Comparison of ENCODE assay signal across 11 cellular contexts in the genomic region with DNA sequence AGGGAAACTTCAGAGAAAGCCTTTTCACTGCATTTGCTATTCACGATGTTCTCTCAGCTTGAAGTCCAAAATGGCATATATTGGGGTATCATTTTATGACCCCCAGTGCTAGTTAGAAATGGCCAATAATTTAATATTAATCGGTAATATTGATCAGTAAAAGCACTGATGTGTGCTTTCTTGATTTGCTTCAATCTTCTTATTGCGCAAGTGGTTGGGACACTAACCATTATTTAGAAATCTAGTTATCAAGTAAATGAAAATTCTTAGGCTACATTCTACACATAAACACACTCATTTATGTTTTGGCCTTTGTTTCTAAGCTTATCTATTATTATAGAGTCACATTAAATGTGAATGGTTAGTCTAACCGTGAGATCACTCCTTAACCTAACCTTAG. TPM values are rescaled to one million over a fixed set of nuclear protein-coding genes. Genes with fewer than 3 reads are reported as not detected.
"Had no signal": no experiment of that assay in that cellular context is flagged by ENCODE, and none has a peak within 500 bp of the region (broad histone marks: within the 10 kb centered on the region; RNA-seq: fewer than 3 reads in every experiment).

No MANE protein-coding gene starts in this region.

- DNase-seq: GM23248, GOT3, H7, H9, HCEC 1CT, HFFc6 had no signal

- H3K4me3 ChIP-seq: GM23248, GM23338, HAP-1 had no signal

- ATAC-seq: GM23338, HCT116 had no signal

- H3K9me3 ChIP-seq: HAP-1 had no signal

- FAIRE-seq: H54 had no signal

- H3K4me1 ChIP-seq: HAP-1 had no signal

- H3K27ac ChIP-seq: GM23248 had no signal

- H3K9ac ChIP-seq: GM23248 had no signal

- H3K4me2 ChIP-seq: GM23338 had no signal

- H3K36me3 ChIP-seq: HAP-1 had no signal

- H2AFZ ChIP-seq: GM23248, GM23338 had no signal

RNA-seq across cellular contexts. Expression of a gene that starts 49.7 kb away (rescaled TPM):
- total RNA-seq: GM23248, GM23338, H4, H7, H9, HFFc6 had no signal
- polyA plus RNA-seq: GM23248, GM23338 had no signal
